ENCODE assay signal across 26 cellular contexts in the genomic region with DNA sequence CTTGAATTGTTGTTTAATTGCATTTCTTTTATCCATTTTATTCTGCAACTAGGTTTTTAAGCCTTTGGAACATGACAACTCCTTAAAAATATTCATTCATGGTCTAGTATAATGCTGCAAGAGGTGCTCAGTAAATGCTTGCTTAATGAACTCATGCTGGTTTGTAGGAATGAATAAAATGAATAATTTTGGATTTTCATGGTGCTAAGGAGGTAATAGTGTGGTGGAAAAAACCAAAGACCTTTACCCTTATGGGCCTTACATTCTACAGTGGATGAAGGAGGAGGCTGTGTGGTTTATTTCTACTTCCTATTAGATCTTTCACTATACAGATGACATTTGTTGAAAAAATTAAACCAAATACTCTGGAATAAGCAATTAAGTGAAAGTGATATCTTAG. TPM values are rescaled to one million over a fixed set of nuclear protein-coding genes. Genes with fewer than 3 reads are reported as not detected.
DNase-seq lines count a peak whose midpoint lies in the region; ATAC-seq and TF ChIP-seq lines count a peak whose summit lies in the region.
"Had no signal": no experiment of that assay in that cellular context is flagged by ENCODE, and none has a peak within 500 bp of the region (broad histone marks: within the 10 kb centered on the region; RNA-seq: fewer than 3 reads in every experiment).

No MANE protein-coding gene starts in this region.

- H3K36me3 Mint-ChIP-seq in H9 (ENCODE audit: insufficient read depth in 1 of 3, low read depth in 3 of 3), result peaks cover 33 to 41% (median 36%) of the 10 kb centered on the region in 3 experiments
- H3K36me3 Mint-ChIP-seq in memory B cell, result peaks cover 37% of the 10 kb centered on the region

- H3K27ac Mint-ChIP-seq in H9 (peak overlapping the region; percentile 36 to 94 (median 66); a peak in 5 of 7 replicates), memory B cell (peak overlapping the region; percentile 48)
- H3K27ac Mint-ChIP-seq: activated CD8-positive, alpha-beta T cell treated with anti-CD3 and anti-CD28 coated beads, Interleukin-2, amount 10 ng/mL, durations not matched to agents 7 days and 5 days; CD4-positive, CD25-positive, alpha-beta regulatory T cell; stimulated activated naive CD8-positive, alpha-beta T cell treated with anti-CD3 and anti-CD28 coated beads, Interleukin-15, amount 100 ng/mL, for 72 hours had no signal

- no peak overlapping the region for H3K14ac ChIP-seq in H9 (ENCODE audit: insufficient read depth, low read length)

- no peak for ATAC-seq in memory B cell (ENCODE audit: low read depth)
- ATAC-seq: activated CD8-positive, alpha-beta T cell treated with anti-CD3 and anti-CD28 coated beads, Interleukin-2, amount 10 ng/mL, durations not matched to agents 7 days and 5 days; foreskin keratinocyte; stimulated activated naive CD8-positive, alpha-beta T cell treated with anti-CD3 and anti-CD28 coated beads, Interleukin-15, amount 100 ng/mL, for 72 hours had no signal

- intact Hi-C loops in testis (cut with DNase I; ENCODE audit: low total_unique reads), result no loop called here
- intact Hi-C loops in lower leg skin (cut with DNase I; ENCODE audit: low total_unique reads), result no loop called here

- no peak overlapping the region for H2AK5ac ChIP-seq in H9 (ENCODE audit: insufficient read length, low read length)

- no peaks in the 10 kb centered on the region for H3K27me3 Mint-ChIP-seq in H9 (ENCODE audit: low read depth)
- no peaks in the 10 kb centered on the region for H3K27me3 Mint-ChIP-seq in memory B cell
- H3K27me3 Mint-ChIP-seq: CD4-positive, CD25-positive, alpha-beta regulatory T cell had no signal

- no peak for TF ChIP-seq EP300 in suprapubic skin (IDR thresholded peaks at IDR 0.05)

- H3T11ph ChIP-seq in H9 (ENCODE audit: low read length), result no peak overlapping the region

- H3K9me3 ChIP-seq in H9 (ENCODE audit: control insufficient read depth, low read depth, low read length) (no peaks in the 10 kb centered on the region), testis (no peaks in the 10 kb centered on the region), suprapubic skin (no peaks in the 10 kb centered on the region)
- H3K9me3 ChIP-seq: transverse colon had no signal

- no peak overlapping the region for H4K91ac ChIP-seq in H9 (ENCODE audit: insufficient read length, low read depth, low read length)

- TF ChIP-seq CTCF in H9 (conservative IDR thresholded peaks at IDR 0.05) (no peak), testis (IDR thresholded peaks at IDR 0.05) (no peak), suprapubic skin (IDR thresholded peaks at IDR 0.05) (no peak), lower leg skin (IDR thresholded peaks at IDR 0.05) (no peak)

- no peak overlapping the region for H3K23ac ChIP-seq in H9 (ENCODE audit: insufficient read length, low read depth, low read length)

- no peak overlapping the region for H2BK5ac ChIP-seq in H9 (ENCODE audit: insufficient read length, low read length)

- TF ChIP-seq POLR2A in testis (IDR thresholded peaks at IDR 0.05) (no peak), suprapubic skin (IDR thresholded peaks at IDR 0.05) (no peak), lower leg skin (IDR thresholded peaks at IDR 0.05) (no peak)

- H3K27me3 ChIP-seq in H9 (ENCODE audit: insufficient read depth, low read length), result no peaks in the 10 kb centered on the region
- no peaks in the 10 kb centered on the region for H3K27me3 ChIP-seq in testis
- H3K27me3 ChIP-seq in suprapubic skin, result no peaks in the 10 kb centered on the region
- H3K27me3 ChIP-seq: foreskin keratinocyte, hepatocyte, transverse colon had no signal

- H3K23me2 ChIP-seq in H9 (ENCODE audit: insufficient read length, low read depth, low read length, poor library complexity, severe bottlenecking), result no peaks in the 10 kb centered on the region

- H3K4me1 ChIP-seq in H9 (ENCODE audit: insufficient read depth, low read length), result peaks cover 8% of the 10 kb centered on the region; the same call in 1 of the 2 replicates
- no peaks in the 10 kb centered on the region for H3K4me1 ChIP-seq in testis
- H3K4me1 ChIP-seq in suprapubic skin, result peaks cover 8% of the 10 kb centered on the region
- H3K4me1 ChIP-seq: foreskin keratinocyte had no signal

- no peak overlapping the region for H2BK20ac ChIP-seq in H9 (ENCODE audit: low read depth, low read length, poor library complexity, severe bottlenecking)

- H2BK12ac ChIP-seq in H9 (ENCODE audit: insufficient read length, low read depth, low read length), result no peak overlapping the region

- H4K5ac ChIP-seq in H9 (ENCODE audit: insufficient read length, low read depth, low read length), result no peak overlapping the region

- H3K4me1 Mint-ChIP-seq in H9 (peaks cover 67 to 72% of the 10 kb centered on the region in 2 experiments), memory B cell (peaks cover 15% of the 10 kb centered on the region)
- H3K4me1 Mint-ChIP-seq: stimulated activated naive CD8-positive, alpha-beta T cell treated with anti-CD3 and anti-CD28 coated beads, Interleukin-15, amount 100 ng/mL, for 72 hours had no signal

- no peak overlapping the region for H3K27ac ChIP-seq in H9 (ENCODE audit: insufficient read length, low read depth, low read length)
- H3K27ac ChIP-seq in testis, result no peak overlapping the region
- H3K27ac ChIP-seq in suprapubic skin, result no peak overlapping the region
- H3K27ac ChIP-seq: foreskin keratinocyte, hepatocyte, transverse colon had no signal

- H3K79me2 ChIP-seq in H9 (ENCODE audit: insufficient read depth, low read length), result peaks cover 2% of the 10 kb centered on the region; the same call in 1 of the 2 replicates

- no peak overlapping the region for H3K18ac ChIP-seq in H9 (ENCODE audit: insufficient read length, low read depth, low read length)

- no peak overlapping the region for H2AFZ ChIP-seq in H9 (ENCODE audit: low read length)
- H2AFZ ChIP-seq: hepatocyte had no signal

- no peak overlapping the region for H3K9ac ChIP-seq in H9 (ENCODE audit: extremely low read depth, insufficient read length, low read length)

- H3K9me3 Mint-ChIP-seq in H9, result peaks cover 0 to 7% of the 10 kb centered on the region in 2 experiments; a peak in 2 of 5 replicates
- no peaks in the 10 kb centered on the region for H3K9me3 Mint-ChIP-seq in memory B cell
- H3K9me3 Mint-ChIP-seq: CD4-positive, CD25-positive, alpha-beta regulatory T cell; stimulated activated naive CD8-positive, alpha-beta T cell treated with anti-CD3 and anti-CD28 coated beads, Interleukin-15, amount 100 ng/mL, for 72 hours had no signal

- H3K36me3 ChIP-seq in testis (ENCODE audit: low read depth, missing control alignments) (no peaks in the 10 kb centered on the region), suprapubic skin (peaks cover 31% of the 10 kb centered on the region)

- H3K4me3 ChIP-seq in testis (no peak overlapping the region), suprapubic skin (no peak overlapping the region), lower leg skin (ENCODE audit: low read depth, poor library complexity, severe bottlenecking) (no peak overlapping the region)
- H3K4me3 ChIP-seq: hepatocyte, transverse colon had no signal

- H2BK120ac ChIP-seq in H9 (ENCODE audit: low read depth, low read length, poor library complexity, severe bottlenecking), result no peak overlapping the region

- H4K8ac ChIP-seq in H9 (replicated peaks; ENCODE audit: insufficient read length, low read depth, low read length), result no peak overlapping the region

- peaks cover 3% of the 10 kb centered on the region for H3K79me1 ChIP-seq in H9 (ENCODE audit: insufficient read depth, low read depth, low read length, poor library complexity, severe bottlenecking)

- H3K4ac ChIP-seq in H9 (ENCODE audit: low read depth, low read length), result no peak overlapping the region

- DNase-seq in AG08395 (ENCODE audit: low spot score), result peak; percentile 14
- DNase-seq in H9, result no peak
- peak; percentile 58 for DNase-seq in amniotic epithelial cell (ENCODE audit: low read depth)
- no peak for DNase-seq in memory B cell (ENCODE audit: low spot score in 2 of 2)
- DNase-seq in testis, result no peak
- no peak for DNase-seq in suprapubic skin (ENCODE audit: low spot score in 2 of 2)
- no peak for DNase-seq in lower leg skin (ENCODE audit: low spot score in 2 of 2)
- no peak for DNase-seq in stimulated activated CD4-positive, alpha-beta T cell treated with anti-CD3 and anti-CD28 coated beads, Interleukin-1b, Interleukin-23, amount 100 ng/mL, for 48 hours
- DNase-seq: activated CD4-positive, CD25-positive, alpha-beta regulatory T cell treated with anti-CD3 and anti-CD28 coated beads, Interleukin-2, amount 50 U/mL, for 72 hours; activated CD8-positive, alpha-beta T cell treated with anti-CD3 and anti-CD28 coated beads, Interleukin-2, amount 10 ng/mL, durations not matched to agents 7 days and 5 days; amniotic stem cell; CD4-positive, CD25-positive, alpha-beta regulatory T cell; central memory CD4-positive, alpha-beta T cell; foreskin keratinocyte; islet precursor cell; KG1; NCI-H187 treated with DMSO at 0.1 percent for 48 hours; NCI-H82; occipital lobe; retina; stimulated activated CD4-positive, alpha-beta T cell treated with anti-CD3 and anti-CD28 coated beads, Interleukin-12 subunit alpha, Interleukin-12 subunit beta, amount 100 ng/mL, for 4 hours; stimulated activated naive CD8-positive, alpha-beta T cell treated with anti-CD3 and anti-CD28 coated beads, Interleukin-15, amount 100 ng/mL, for 72 hours; SW 1271; transverse colon had no signal

- H3K56ac ChIP-seq in H9 (ENCODE audit: insufficient read length, low read depth, low read length), result no peak overlapping the region

- no peak overlapping the region for H2BK15ac ChIP-seq in H9 (ENCODE audit: low read depth, low read length)

- H4K20me1 ChIP-seq in H9 (ENCODE audit: control insufficient read depth, insufficient read depth, insufficient read length), result no peaks in the 10 kb centered on the region

- H3K4me2 ChIP-seq in H9 (ENCODE audit: insufficient read depth, insufficient read length, low read length), result no peak overlapping the region
- H3K4me2 ChIP-seq: hepatocyte had no signal

- H3K4me3 Mint-ChIP-seq in H9 (no peak overlapping the region), memory B cell (no peak overlapping the region)
- H3K4me3 Mint-ChIP-seq: activated CD8-positive, alpha-beta T cell treated with anti-CD3 and anti-CD28 coated beads, Interleukin-2, amount 10 ng/mL, durations not matched to agents 7 days and 5 days; CD4-positive, CD25-positive, alpha-beta regulatory T cell; stimulated activated naive CD8-positive, alpha-beta T cell treated with anti-CD3 and anti-CD28 coated beads, Interleukin-15, amount 100 ng/mL, for 72 hours had no signal

RNA-seq across cellular contexts. Expression of gene LRRTM2, which starts 43.4 kb away (rescaled TPM):
- total RNA-seq in H9 (2021), result not detected in 2 replicates
- under 1 TPM; 0.16 to 0.19 TPM for total RNA-seq in testis
- 0.09 TPM for polyA plus RNA-seq in testis (ENCODE audit: insufficient read depth, low read depth, low replicate concordance)
- total RNA-seq in suprapubic skin, result under 1 TPM in 3 of 4 donors, not detected in 1; 0.08 to 0.59 (median 0.32) TPM
- under 1 TPM in 3 of 4 donors, not detected in 1; 0.13 to 0.20 (median 0.16) TPM for total RNA-seq in lower leg skin
- total RNA-seq: CD4-positive, CD25-positive, alpha-beta regulatory T cell; foreskin keratinocyte; G401 had no signal
- polyA plus RNA-seq: foreskin keratinocyte had no signal

Comparison
In these comparisons a context has a peak if more than half of its experiments do, and no peak if none do; other contexts are left out.
1. DNase-seq: peak in AG08395 (single experiment) and amniotic epithelial cell (single experiment); none in H9 (single experiment), memory B cell (0 of 2), testis (single experiment), suprapubic skin (0 of 2), lower leg skin (0 of 2) and stimulated activated CD4-positive, alpha-beta T cell treated with anti-CD3 and anti-CD28 coated beads, Interleukin-1b, Interleukin-23, amount 100 ng/mL, for 48 hours (single experiment).